Comparison of ENCODE assay signal across 8 cellular contexts in the genomic region with DNA sequence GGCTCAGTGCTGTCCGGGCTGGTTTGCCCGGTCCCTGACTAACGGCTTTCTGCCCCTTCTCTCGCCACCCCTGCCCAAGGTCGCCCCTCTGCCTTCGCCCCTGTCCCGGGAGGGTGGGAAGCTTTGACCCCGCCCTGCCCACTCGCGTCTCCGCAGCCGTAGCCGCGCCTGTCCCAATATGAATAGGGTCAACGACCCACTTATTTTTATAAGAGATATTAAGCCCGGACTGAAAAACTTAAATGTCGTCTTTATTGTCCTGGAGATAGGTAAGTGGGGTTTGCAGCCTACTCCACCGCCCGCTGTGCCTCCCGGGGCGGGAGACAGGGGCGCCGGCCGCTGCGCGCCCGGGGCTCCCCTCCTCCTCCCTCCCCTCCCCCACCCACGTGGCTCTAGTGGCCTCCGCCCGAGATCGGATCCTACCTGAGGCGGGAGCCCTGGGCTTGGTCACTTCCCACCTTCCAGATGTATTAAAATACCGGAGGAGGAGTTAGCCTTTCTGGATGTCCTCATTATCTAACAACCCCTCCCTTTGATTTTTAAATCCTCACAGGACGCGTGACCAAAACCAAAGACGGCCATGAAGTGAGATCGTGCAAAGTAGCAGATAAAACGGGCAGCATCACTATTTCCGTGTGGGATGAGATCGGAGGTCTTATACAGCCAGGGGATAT. TPM values are rescaled to one million over a fixed set of nuclear protein-coding genes. Genes with fewer than 3 reads are reported as not detected.
DNase-seq lines count a peak whose midpoint lies in the region; ATAC-seq and TF ChIP-seq lines count a peak whose summit lies in the region.

No MANE protein-coding gene starts in this region.

- peak in 3 of 5 donors; percentile 44 to 68 (median 44) for DNase-seq in CD8-positive, alpha-beta memory T cell
- peak; percentile 62 for DNase-seq in HuH-7 (ENCODE audit: low spot score)
- DNase-seq in activated CD4-positive, CD25-positive, alpha-beta regulatory T cell treated with anti-CD3 and anti-CD28 coated beads, Interleukin-2, amount 50 U/mL, for 16 hours (ENCODE audit: low read depth, low spot score) = peak; percentile 40
- no peak for DNase-seq in choroid plexus epithelial cell (ENCODE audit: low read depth)
- peak; percentile 51 to 92 for DNase-seq in lower leg skin (ENCODE audit: low spot score in 2 of 2)
- peak; percentile 45 to 78 (median 51) for DNase-seq in stimulated activated CD4-positive, alpha-beta T cell treated with anti-CD3 and anti-CD28 coated beads, TNF-alpha, amount 100 ng/mL, for 48 hours (ENCODE audit: low read depth in 3 of 3)

- H3K27ac ChIP-seq in CD8-positive, alpha-beta memory T cell (ENCODE audit: low read depth, low read length) = peak overlapping the region; percentile 94

- 1 to 5% methylated on average over 31 to 40 of the region's 40 CpGs for WGBS in lower leg skin, 2 donors

- no peak for TF ChIP-seq POLR2A in lower leg skin (IDR thresholded peaks at IDR 0.05)

- peak overlapping the region; percentile 82 for H3K4me3 ChIP-seq in CD8-positive, alpha-beta memory T cell (ENCODE audit: low read length)
- H3K4me3 ChIP-seq in choroid plexus epithelial cell (ENCODE audit: low read depth, low read length) = peak overlapping the region; percentile 84
- H3K4me3 ChIP-seq in lower leg skin (ENCODE audit: low read depth, poor library complexity, severe bottlenecking) = peak overlapping the region; percentile 72

- peaks cover 5 to 38% (median 14%) of the 10 kb centered on the region in 3 donors for H3K36me3 Mint-ChIP-seq in CD8-positive, alpha-beta memory T cell

- intact Hi-C loops in lower leg skin (cut with DNase I; ENCODE audit: low total_unique reads) = loop anchor here (10.0 kb wide), 1 partner anchor 654 kb away; no protein-coding TSS in a partner anchor

- peaks cover 67 to 78% (median 78%) of the 10 kb centered on the region in 3 donors for H3K4me1 Mint-ChIP-seq in CD8-positive, alpha-beta memory T cell

- peak overlapping the region; percentile 95 to 100 (median 99) for H3K27ac Mint-ChIP-seq in CD8-positive, alpha-beta memory T cell

- H3K27me3 Mint-ChIP-seq in CD8-positive, alpha-beta memory T cell = no peaks in the 10 kb centered on the region

- TF ChIP-seq CTCF in choroid plexus epithelial cell (conservative IDR thresholded peaks at IDR 0.05; ENCODE audit: low read depth, low read length) (no peak), lower leg skin (IDR thresholded peaks at IDR 0.05) (no peak)

- peaks cover 75% of the 10 kb centered on the region for H3K4me1 ChIP-seq in CD8-positive, alpha-beta memory T cell (ENCODE audit: insufficient read depth, low read length)

- CTCF ChIA-PET in CD8-positive, alpha-beta memory T cell (lab: Charles Lee) = interaction anchor here (0.9 to 1.6 kb wide), 4 partner anchors 13 to 64 kb away, joined by 3 to 5 read pairs (median 3); no protein-coding TSS in a partner anchor

- no peaks in the 10 kb centered on the region for H3K27me3 ChIP-seq in CD8-positive, alpha-beta memory T cell (ENCODE audit: insufficient read depth, low read length, poor library complexity, severe bottlenecking)

- H3K9me3 Mint-ChIP-seq in CD8-positive, alpha-beta memory T cell = no peaks in the 10 kb centered on the region

- ATAC-seq in GM21381 (IDR thresholded peaks at IDR 0.05; ENCODE audit: unreplicated experiment) = peak; percentile 4
- no peak for ATAC-seq in HG03565 (IDR thresholded peaks at IDR 0.05; ENCODE audit: unreplicated experiment)

- H3K36me3 ChIP-seq in CD8-positive, alpha-beta memory T cell (ENCODE audit: insufficient read depth, low read length) = peaks cover 15% of the 10 kb centered on the region

- H3K4me3 Mint-ChIP-seq in CD8-positive, alpha-beta memory T cell = peak overlapping the region; percentile 89 to 99 (median 98)

- POLR2A ChIA-PET in CD8-positive, alpha-beta memory T cell (lab: Charles Lee) = interaction anchor here (0.6 to 3.6 kb wide), 11 partner anchors 14 to 797 kb away, joined by 3 to 48 read pairs (median 6); no protein-coding TSS in a partner anchor

- no peaks in the 10 kb centered on the region for H3K9me3 ChIP-seq in CD8-positive, alpha-beta memory T cell (ENCODE audit: low read length)

RNA-seq across cellular contexts. Expression of a gene that starts 0.6 kb away (rescaled TPM):
- 10 to 100 TPM; 44.9 to 48.2 TPM for total RNA-seq in CD8-positive, alpha-beta memory T cell
- 13.9 TPM for polyA plus RNA-seq in CD8-positive, alpha-beta memory T cell
- total RNA-seq in lower leg skin = 10 to 100 TPM in 1 of 4 donors, 1 to 10 TPM in 3; 6.2 to 38.0 (median 9.5) TPM
